Comparison of ENCODE assay signal across 8 cellular contexts in genomic region chr6:33213166-33213988, GRCh38. TPM values are rescaled to one million over a fixed set of nuclear protein-coding genes. Genes with fewer than 3 reads are reported as not detected.
DNase-seq lines count a peak whose midpoint lies in the region; ATAC-seq, FAIRE-seq and TF ChIP-seq lines count a peak whose summit lies in the region.

No MANE protein-coding gene starts in this region.

- H3K9me3 Mint-ChIP-seq in activated CD4-positive, alpha-beta T cell treated with anti-CD3 and anti-CD28 coated beads, Interleukin-2, amount 10 ng/mL, durations not matched to agents 24 days and 14 days, result no peaks in the 10 kb centered on the region
- H3K9me3 Mint-ChIP-seq in T-cell (no peaks in the 10 kb centered on the region), osteocyte (ENCODE audit: unreplicated experiment) (no peaks in the 10 kb centered on the region)

- no peak for FAIRE-seq in frontal cortex (lab: Jason Lieb, UNC)

- TF ChIP-seq CTCF in osteocyte (IDR thresholded peaks at IDR 0.05), result no peak

- DNase-seq in activated CD4-positive, alpha-beta T cell treated with anti-CD3 and anti-CD28 coated beads, Interleukin-2, amount 10 ng/mL, durations not matched to agents 24 days and 14 days, result no peak
- no peak for DNase-seq in activated CD4-positive, alpha-beta T cell treated with anti-CD3 and anti-CD28 coated beads for 48 hours
- peak in 3 of 34 experiments; percentile 16 to 35 (median 28) for DNase-seq in T-cell
- DNase-seq in frontal cortex (ENCODE audit: low spot score in 2 of 2), result peak; percentile 34 to 64
- no peak for DNase-seq in osteocyte (ENCODE audit: extremely low spot score, unreplicated experiment)
- no peak for DNase-seq in NCI-H446 (lab: John Stamatoyannopoulos, UW)
- no peak for DNase-seq in NCI-H2029 (lab: John Stamatoyannopoulos, UW)

- peaks cover 28% of the 10 kb centered on the region for H3K36me3 Mint-ChIP-seq in activated CD4-positive, alpha-beta T cell treated with anti-CD3 and anti-CD28 coated beads, Interleukin-2, amount 10 ng/mL, durations not matched to agents 24 days and 14 days (ENCODE audit: low read depth)
- H3K36me3 Mint-ChIP-seq in T-cell (peaks cover 20% of the 10 kb centered on the region), osteocyte (ENCODE audit: unreplicated experiment) (peaks cover 14% of the 10 kb centered on the region)

- H3K4me3 Mint-ChIP-seq in activated CD4-positive, alpha-beta T cell treated with anti-CD3 and anti-CD28 coated beads, Interleukin-2, amount 10 ng/mL, durations not matched to agents 24 days and 14 days, result peak overlapping the region; percentile 59
- H3K4me3 Mint-ChIP-seq in T-cell, result peak overlapping the region; percentile 67 to 85 (median 76)
- peak overlapping the region; percentile 88 for H3K4me3 Mint-ChIP-seq in osteocyte (ENCODE audit: unreplicated experiment)

- H3K27me3 Mint-ChIP-seq in activated CD4-positive, alpha-beta T cell treated with anti-CD3 and anti-CD28 coated beads, Interleukin-2, amount 10 ng/mL, durations not matched to agents 24 days and 14 days, result peaks cover 40% of the 10 kb centered on the region
- peaks cover 15 to 44% of the 10 kb centered on the region in 2 donors for H3K27me3 Mint-ChIP-seq in T-cell
- peaks cover 11% of the 10 kb centered on the region for H3K27me3 Mint-ChIP-seq in osteocyte (ENCODE audit: unreplicated experiment)

- H3K4me1 Mint-ChIP-seq in activated CD4-positive, alpha-beta T cell treated with anti-CD3 and anti-CD28 coated beads, Interleukin-2, amount 10 ng/mL, durations not matched to agents 24 days and 14 days, result peaks cover 31% of the 10 kb centered on the region
- H3K4me1 Mint-ChIP-seq in T-cell, result peaks cover 33 to 41% (median 36%) of the 10 kb centered on the region in 3 donors
- H3K4me1 Mint-ChIP-seq in osteocyte (ENCODE audit: unreplicated experiment), result peaks cover 28% of the 10 kb centered on the region

- intact Hi-C loops in activated CD4-positive, alpha-beta T cell treated with anti-CD3 and anti-CD28 coated beads, Interleukin-2, amount 10 ng/mL, durations not matched to agents 24 days and 14 days (cut with micrococcal nuclease), result no loop called here

- ATAC-seq in T-cell (replicated peaks in 1 of 4) (peak; percentile 32 to 46 (median 40)), HG03432 (IDR thresholded peaks at IDR 0.05; ENCODE audit: unreplicated experiment) (no peak)

- CTCF ChIA-PET in T-cell (lab: Charles Lee), result no interaction called here

- POLR2A ChIA-PET in T-cell (lab: Charles Lee), result no interaction called here

- H3K27ac Mint-ChIP-seq in activated CD4-positive, alpha-beta T cell treated with anti-CD3 and anti-CD28 coated beads, Interleukin-2, amount 10 ng/mL, durations not matched to agents 24 days and 14 days, result no peak overlapping the region
- H3K27ac Mint-ChIP-seq in T-cell (peak overlapping the region in 1 of 2 donors; percentile 48), osteocyte (ENCODE audit: unreplicated experiment) (peak overlapping the region; percentile 68)

RNA-seq across cellular contexts. Expression of gene RING1, which starts 5.1 kb away (rescaled TPM):
- total RNA-seq in activated CD4-positive, alpha-beta T cell treated with anti-CD3 and anti-CD28 coated beads, Interleukin-2, amount 10 ng/mL, durations not matched to agents 24 days and 14 days, result 44.4 and 47.6 TPM in 2 replicates
- total RNA-seq in T-cell (10 to 100 TPM; 37.7 to 43.8 (median 42.6) TPM), frontal cortex (24.5 TPM), osteocyte (56.6 and 58.8 TPM in 2 replicates)

RNA-seq across cellular contexts. Expression of gene HSD17B8, which starts 8.9 kb away (rescaled TPM):
- 18.2 and 18.3 TPM in 2 replicates for total RNA-seq in activated CD4-positive, alpha-beta T cell treated with anti-CD3 and anti-CD28 coated beads, Interleukin-2, amount 10 ng/mL, durations not matched to agents 24 days and 14 days
- total RNA-seq in T-cell, result 10 to 100 TPM; 13.9 to 27.7 (median 24.4) TPM
- total RNA-seq in frontal cortex, result 3.3 TPM
- total RNA-seq in osteocyte, result 2.4 and 3.5 TPM in 2 replicates

RNA-seq across cellular contexts. Expression of gene SLC39A7, which starts 12.7 kb away (rescaled TPM):
- 61.7 and 63.9 TPM in 2 replicates for total RNA-seq in activated CD4-positive, alpha-beta T cell treated with anti-CD3 and anti-CD28 coated beads, Interleukin-2, amount 10 ng/mL, durations not matched to agents 24 days and 14 days
- total RNA-seq in T-cell, result 10 to 100 TPM; 19.1 to 44.0 (median 41.3) TPM
- total RNA-seq in frontal cortex, result 36.3 TPM
- total RNA-seq in osteocyte, result 201 and 209 TPM in 2 replicates

RNA-seq across cellular contexts. Expression of gene RXRB, which starts 12.9 kb away (rescaled TPM):
- total RNA-seq in activated CD4-positive, alpha-beta T cell treated with anti-CD3 and anti-CD28 coated beads, Interleukin-2, amount 10 ng/mL, durations not matched to agents 24 days and 14 days, result 46.6 and 48.0 TPM in 2 replicates
- total RNA-seq in T-cell, result 100 to 1,000 TPM in 2 of 5 donors, 10 to 100 TPM in 3; 65.5 to 104 (median 96.4) TPM
- total RNA-seq in frontal cortex, result 23.2 TPM
- total RNA-seq in osteocyte, result 53.1 and 58.3 TPM in 2 replicates

RNA-seq across cellular contexts. Expression of gene COL11A2, which starts 21.1 kb away (rescaled TPM):
- 0.47 and 0.56 TPM in 2 replicates for total RNA-seq in activated CD4-positive, alpha-beta T cell treated with anti-CD3 and anti-CD28 coated beads, Interleukin-2, amount 10 ng/mL, durations not matched to agents 24 days and 14 days
- total RNA-seq in T-cell (1 to 10 TPM; 1.3 to 9.7 (median 2.7) TPM), frontal cortex (1.2 TPM), osteocyte (2.7 and 3.3 TPM in 2 replicates)

Comparison
In these comparisons a context has a peak if more than half of its experiments do, and no peak if none do; other contexts are left out.
1. DNase-seq: peak in frontal cortex (2 of 2); none in activated CD4-positive, alpha-beta T cell treated with anti-CD3 and anti-CD28 coated beads, Interleukin-2, amount 10 ng/mL, durations not matched to agents 24 days and 14 days (single experiment), activated CD4-positive, alpha-beta T cell treated with anti-CD3 and anti-CD28 coated beads for 48 hours (single experiment), osteocyte (single experiment), NCI-H446 (0 of 2) and NCI-H2029 (single experiment).
2. Peak in every context shown above with its lines, with median percentiles within 50 percentile points of each other: H3K4me3 Mint-ChIP-seq.